ENCODE assay signal across 19 cellular contexts in the genomic region with DNA sequence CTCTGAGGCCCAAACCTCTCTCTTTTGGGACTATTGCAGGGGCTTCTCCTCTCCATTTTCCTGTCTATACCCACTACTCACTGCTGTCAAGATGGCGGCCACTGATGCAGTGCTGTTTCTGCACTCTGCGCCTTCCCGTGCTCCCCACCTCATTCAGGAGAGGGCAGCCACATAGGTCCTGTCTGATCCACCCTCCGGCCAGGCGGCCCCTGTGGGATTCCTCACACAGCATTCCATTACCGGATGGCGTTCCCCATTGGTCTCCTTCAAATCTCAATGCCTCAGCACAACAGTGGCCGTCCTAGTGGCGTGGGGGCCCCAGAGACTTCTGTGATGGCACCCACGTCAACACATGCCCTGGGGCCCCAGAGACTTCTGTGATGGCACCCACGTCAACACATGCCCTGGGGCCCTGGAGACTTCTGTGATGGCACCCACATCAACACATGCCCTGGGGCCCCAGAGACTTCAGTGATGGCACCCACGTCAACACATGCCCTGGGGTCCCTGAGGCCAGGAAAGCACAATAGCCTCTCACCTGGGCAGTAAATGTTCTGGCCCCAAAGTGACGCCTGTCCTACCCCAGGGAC. TPM values are rescaled to one million over a fixed set of nuclear protein-coding genes. Genes with fewer than 3 reads are reported as not detected.
DNase-seq lines count a peak whose midpoint lies in the region; ATAC-seq and TF ChIP-seq lines count a peak whose summit lies in the region.
"Had no signal": no experiment of that assay in that cellular context is flagged by ENCODE, and none has a peak within 500 bp of the region (broad histone marks: within the 10 kb centered on the region; RNA-seq: fewer than 3 reads in every experiment).

No MANE protein-coding gene starts in this region.

- TF ChIP-seq CTCF in VCaP (conservative IDR thresholded peaks at IDR 0.05) (no peak), osteoblast (IDR thresholded peaks at IDR 0.05; ENCODE audit: extremely low read depth, low read depth, low read length) (no peak)

- H3K9me3 Mint-ChIP-seq in stimulated activated naive CD8-positive, alpha-beta T cell treated with anti-CD3 and anti-CD28 coated beads, Interleukin-15, amount 100 ng/mL, for 72 hours = no peaks in the 10 kb centered on the region
- H3K9me3 Mint-ChIP-seq: CD8-positive, alpha-beta T cell had no signal

- peak overlapping the region; percentile 37 to 73 for H3K27ac Mint-ChIP-seq in stimulated activated naive CD8-positive, alpha-beta T cell treated with anti-CD3 and anti-CD28 coated beads, Interleukin-15, amount 100 ng/mL, for 72 hours
- H3K27ac Mint-ChIP-seq: CD8-positive, alpha-beta T cell; H9 had no signal

- peaks cover 10% of the 10 kb centered on the region for H4K20me1 ChIP-seq in osteoblast (ENCODE audit: insufficient read depth, low read length)

- no peaks in the 10 kb centered on the region for H3K9me3 ChIP-seq in osteoblast (ENCODE audit: low read depth, low read length)

- peaks cover 12% of the 10 kb centered on the region for H3K27me3 Mint-ChIP-seq in stimulated activated naive CD8-positive, alpha-beta T cell treated with anti-CD3 and anti-CD28 coated beads, Interleukin-15, amount 100 ng/mL, for 72 hours

- DNase-seq in stimulated activated naive CD8-positive, alpha-beta T cell treated with anti-CD3 and anti-CD28 coated beads, Interleukin-15, amount 100 ng/mL, for 72 hours = no peak
- no peak for DNase-seq in stimulated activated naive CD8-positive, alpha-beta T cell treated with anti-CD3 and anti-CD28 coated beads, Interleukin-15, Interleukin-2, amounts not matched to agents 100 U/mL and 50 U/mL, for 24 hours
- DNase-seq in osteoblast (ENCODE audit: insufficient read length, low spot score, missing footprints) = peak; percentile 21
- no peak for DNase-seq in T-helper 1 cell
- no peak for DNase-seq in CD1c-positive myeloid dendritic cell (ENCODE audit: extremely low spot score)
- no peak for DNase-seq in germinal center (ENCODE audit: low spot score)
- DNase-seq: ACHN; Calu3; CD8-positive, alpha-beta T cell; DMS 273 treated with DMSO at 0.1 percent for 48 hours; DMS53; DND-41; EL; H9 had no signal

- peaks cover 46% of the 10 kb centered on the region for H3K4me1 Mint-ChIP-seq in stimulated activated naive CD8-positive, alpha-beta T cell treated with anti-CD3 and anti-CD28 coated beads, Interleukin-15, amount 100 ng/mL, for 72 hours

- H3K4me3 ChIP-seq in osteoblast (ENCODE audit: insufficient read depth, low read length) = no peak overlapping the region
- H3K4me3 ChIP-seq: GM12878 had no signal

- H2AFZ ChIP-seq in osteoblast (ENCODE audit: low read length) = no peak overlapping the region

- no peaks in the 10 kb centered on the region for H3K36me3 ChIP-seq in osteoblast (ENCODE audit: insufficient read depth, low read length)

- H3K27me3 ChIP-seq in osteoblast (ENCODE audit: insufficient read depth, low read length) = peaks cover 4% of the 10 kb centered on the region

- no peak overlapping the region for H3K4me3 Mint-ChIP-seq in stimulated activated naive CD8-positive, alpha-beta T cell treated with anti-CD3 and anti-CD28 coated beads, Interleukin-15, amount 100 ng/mL, for 72 hours
- H3K4me3 Mint-ChIP-seq: CD14-positive monocyte; CD8-positive, alpha-beta T cell; H9 had no signal

- H3K27ac ChIP-seq in VCaP = peak overlapping the region; percentile 100
- no peak overlapping the region for H3K27ac ChIP-seq in osteoblast (ENCODE audit: low read depth, low read length)

- H3K79me2 ChIP-seq in osteoblast (ENCODE audit: insufficient read depth, low read length) = no peaks in the 10 kb centered on the region

- no peaks in the 10 kb centered on the region for H3K4me1 ChIP-seq in osteoblast (ENCODE audit: insufficient read depth, low read length)

- ATAC-seq in stimulated activated naive CD8-positive, alpha-beta T cell treated with anti-CD3 and anti-CD28 coated beads, Interleukin-15, amount 100 ng/mL, for 72 hours = no peak
- no peak for ATAC-seq in stimulated activated naive CD8-positive, alpha-beta T cell treated with anti-CD3 and anti-CD28 coated beads, Interleukin-15, Interleukin-2, amounts not matched to agents 100 U/mL and 50 U/mL, for 24 hours
- ATAC-seq: CD8-positive, alpha-beta T cell; GM12878; HepG2 had no signal

- no peak overlapping the region for H3K4me2 ChIP-seq in osteoblast (ENCODE audit: insufficient read depth, low read length)

RNA-seq across cellular contexts. Expression of a gene that starts 7.3 kb away (rescaled TPM):
- 29.8 and 38.7 TPM in 2 replicates for total RNA-seq in osteoblast
- total RNA-seq: G401 had no signal

RNA-seq across cellular contexts. Expression of a gene that starts 51.7 kb away (rescaled TPM):
- 7.1 and 7.6 TPM in 2 replicates for total RNA-seq in osteoblast
- total RNA-seq: Calu3, G401, GM12878, HepG2 had no signal
